8 cellular contexts compared by ENCODE assay signal in the genomic region with DNA sequence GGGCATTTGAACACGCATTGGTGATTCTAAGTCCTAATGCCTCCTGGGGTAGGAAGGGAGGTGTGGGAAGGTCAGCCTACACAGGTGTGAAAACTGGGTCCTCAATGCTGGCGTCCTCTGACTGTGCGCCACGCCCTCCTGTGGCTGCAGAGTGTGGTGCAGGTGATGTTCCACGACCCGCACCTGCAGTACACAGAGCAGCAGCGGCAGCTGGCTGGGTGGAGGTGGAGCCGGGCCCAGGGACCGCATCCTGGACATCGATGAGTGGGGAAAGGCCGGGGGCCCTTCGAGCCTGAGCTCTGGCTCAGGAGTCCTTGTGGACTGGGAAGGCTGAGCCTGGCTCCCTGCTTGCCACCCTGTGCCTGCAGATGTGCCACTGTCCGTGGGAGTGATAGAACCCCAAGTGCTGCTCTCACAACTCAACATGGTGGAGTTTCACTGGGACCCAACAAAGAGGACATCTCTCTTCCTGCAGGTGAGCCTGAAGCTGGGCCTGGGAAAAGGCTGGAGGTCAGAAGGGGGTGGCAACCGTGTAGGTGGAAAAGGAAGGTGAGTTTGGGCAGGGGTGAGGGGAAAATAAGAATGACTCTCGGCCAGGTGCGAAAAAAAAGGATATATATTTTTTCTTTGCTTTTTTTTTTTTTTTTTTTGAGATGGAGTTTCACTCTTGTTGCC. TPM values are rescaled to one million over a fixed set of nuclear protein-coding genes. Genes with fewer than 3 reads are reported as not detected.
A peak's percentile ranks its signal among the peaks of the same experiment; 100 is the strongest.
DNase-seq lines count a peak whose midpoint lies in the region; ATAC-seq and TF ChIP-seq lines count a peak whose summit lies in the region.

No MANE protein-coding gene starts in this region.

- H3K4me3 ChIP-seq in AG04450 (ENCODE audit: low read depth, low read length): no peak overlapping the region

- no peak overlapping the region for H3K27ac ChIP-seq in AG04450 (ENCODE audit: low read depth, low read length)
- H3K27ac ChIP-seq in RWPE1: no peak overlapping the region

- intact Hi-C loops in left cardiac atrium (cut with DNase I): loop anchor here in 1 of 2 donors (5.0 kb wide), 2 partner anchors 32 to 257 kb away; no protein-coding TSS in a partner anchor

- CTCF ChIA-PET in AG04450 (lab: Charles Lee): interaction anchor here (0.7 kb wide), 1 partner anchor 10 kb away, joined by 6 read pairs; no protein-coding TSS in a partner anchor
- CTCF ChIA-PET in HEK293T (lab: Yijun Ruan, JAX): interaction anchor here (0.6 to 6.1 kb wide), 7 partner anchors 9 to 276 kb away, joined by 3 to 96 read pairs (median 5); no protein-coding TSS in a partner anchor
- CTCF ChIA-PET in RWPE1 (lab: Yijun Ruan, JAX): interaction anchor here (0.6 to 3.3 kb wide), 5 partner anchors 27 to 153 kb away, joined by 3 to 26 read pairs (median 4); no protein-coding TSS in a partner anchor

- peak; percentile 53 for TF ChIP-seq CTCF in AG04450 (IDR thresholded peaks at IDR 0.05; ENCODE audit: low read depth, low read length)
- peak; percentile 52 for TF ChIP-seq CTCF in RWPE1 (conservative IDR thresholded peaks at IDR 0.05; ENCODE audit: low read depth)

- no peaks in the 10 kb centered on the region; the same call in 1 of the 2 replicates for H3K9me3 ChIP-seq in AG04450 (ENCODE audit: control insufficient read depth, insufficient read depth, low read length)

- no peaks in the 10 kb centered on the region for H3K27me3 ChIP-seq in AG04450 (ENCODE audit: control insufficient read depth, insufficient read depth, low read length)

- DNase-seq in AG04450 (ENCODE audit: low read depth, low spot score): no peak
- peak; percentile 61 for DNase-seq in HEK293T (ENCODE audit: extremely low spot score)
- DNase-seq in RWPE1 (ENCODE audit: low spot score): peak; percentile 48
- peak; percentile 50 for DNase-seq in activated gamma-delta T cell treated with anti-CD3 and anti-CD28 coated beads, Interleukin-2, amount 50 U/mL, for 16 hours (ENCODE audit: low read depth)
- DNase-seq in left cardiac atrium: peak; percentile 45
- DNase-seq in stimulated activated CD4-positive, alpha-beta T cell treated with anti-CD3 and anti-CD28 coated beads, Interleukin-12 subunit alpha, Interleukin-12 subunit beta, amount 100 ng/mL, for 48 hours (ENCODE audit: low read depth in 2 of 3, low spot score in 1 of 3): peak; percentile 61 to 70 (median 64)

- ATAC-seq in left cardiac atrium (peak in 1 of 2 donors; percentile 16), GM21825 (IDR thresholded peaks at IDR 0.05; ENCODE audit: unreplicated experiment) (no peak), GM18861 (IDR thresholded peaks at IDR 0.05; ENCODE audit: unreplicated experiment) (no peak)

- POLR2A ChIA-PET in AG04450 (lab: Yijun Ruan, JAX): interaction anchor here (0.7 kb wide), 1 partner anchor 372 kb away, joined by 5 read pairs; no protein-coding TSS in a partner anchor
- POLR2A ChIA-PET in HEK293T (lab: Yijun Ruan, JAX): interaction anchor here (5.7 kb wide), 1 partner anchor 41 kb away, joined by 32 read pairs; a partner anchor contains a TSS
- POLR2A ChIA-PET in RWPE1 (lab: Yijun Ruan, JAX; ENCODE audit: low non-redundant PET): no interaction called here

TF ChIP-seq in HEK293T, 16 proteins besides CTCF, POLR2A, EP300 and RAD21:
- no peak for TF ChIP-seq BHLHE40 (IDR thresholded peaks at IDR 0.05; ENCODE audit: borderline replicate concordance)
- TF ChIP-seq L3MBTL2 (conservative IDR thresholded peaks at IDR 0.05): no peak
- TF ChIP-seq SP1 (IDR thresholded peaks at IDR 0.05): no peak
- no peak for TF ChIP-seq CTBP1 (IDR thresholded peaks at IDR 0.05; ENCODE audit: borderline replicate concordance)
- TF ChIP-seq HDGF (IDR thresholded peaks at IDR 0.05; ENCODE audit: borderline replicate concordance): 0 out of 2 replicates have a peak, but pooled peaks have one; percentile 41

RNA-seq across cellular contexts. Expression of a gene that starts 14.0 kb away (rescaled TPM):
- polyA plus RNA-seq in AG04450 (2011; rRNA removed): 0.04 TPM in 1 of 2 replicates, not detected in the other
- polyA minus RNA-seq in AG04450 (2011; rRNA and poly(A)+ RNA removed): not detected in 2 replicates
- 1 to 10 TPM; 1.4 to 5.9 TPM for total RNA-seq in left cardiac atrium

RNA-seq across cellular contexts. Expression of a gene that starts 39.7 kb away (rescaled TPM):
- polyA plus RNA-seq in AG04450 (2011; rRNA removed): 1,791 and 1,924 TPM in 2 replicates
- polyA minus RNA-seq in AG04450 (2011; rRNA and poly(A)+ RNA removed): 660 and 768 TPM in 2 replicates
- total RNA-seq in left cardiac atrium: 1,000 to 10,000 TPM; 1,055 to 1,074 TPM

RNA-seq across cellular contexts. Expression of a gene that starts 42.3 kb away (rescaled TPM):
- polyA plus RNA-seq in AG04450 (2011; rRNA removed): 3.2 and 3.7 TPM in 2 replicates
- 10.8 and 14.6 TPM in 2 replicates for polyA minus RNA-seq in AG04450 (2011; rRNA and poly(A)+ RNA removed)
- 1 to 10 TPM; 5.4 to 5.8 TPM for total RNA-seq in left cardiac atrium
